Comparison of ENCODE assay signal across 8 cellular contexts in the genomic region with DNA sequence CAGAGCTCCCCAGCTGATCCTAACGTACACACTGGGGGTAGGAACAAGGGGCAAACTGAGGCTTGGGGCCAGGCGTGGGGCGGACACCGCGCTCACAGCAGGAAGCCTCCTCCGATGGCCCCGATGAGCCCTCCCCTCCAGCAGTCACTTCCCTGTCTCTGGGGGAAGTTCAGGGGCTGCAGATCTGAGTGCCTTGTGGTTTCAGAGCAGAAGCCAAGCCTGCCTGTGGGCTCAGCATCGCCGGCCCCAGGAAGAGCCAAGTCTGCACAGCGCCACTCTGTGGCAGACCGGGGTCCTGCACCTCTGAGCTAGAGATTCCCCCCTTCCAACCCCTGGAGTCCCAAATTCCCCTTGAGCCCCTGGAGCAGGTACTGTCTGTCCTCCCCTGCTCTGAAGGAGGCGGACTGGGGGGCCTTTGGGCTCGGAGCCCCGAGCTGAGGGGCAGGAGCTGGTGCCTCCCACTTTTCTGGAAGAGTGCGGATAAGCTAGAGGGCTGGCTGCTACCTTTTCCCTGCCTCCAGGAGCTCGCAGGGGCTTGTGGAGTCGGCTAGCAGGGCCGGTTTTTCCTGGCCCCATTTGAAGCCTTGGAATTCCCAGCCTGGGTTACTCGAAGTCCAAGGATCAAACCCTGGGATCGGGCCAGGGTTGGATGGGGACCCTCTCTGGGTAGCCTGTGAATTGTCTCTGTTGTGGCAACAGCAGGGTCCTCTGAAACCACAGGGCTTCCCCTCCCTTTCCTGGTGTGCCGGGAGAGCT. TPM values are rescaled to one million over a fixed set of nuclear protein-coding genes. Genes with fewer than 3 reads are reported as not detected.
DNase-seq lines count a peak whose midpoint lies in the region; ATAC-seq and TF ChIP-seq lines count a peak whose summit lies in the region.

No MANE protein-coding gene starts in this region.

- TF ChIP-seq POLR2A in transverse colon (IDR thresholded peaks at IDR 0.05), result no peak

- no peaks in the 10 kb centered on the region for H3K9me3 Mint-ChIP-seq in activated naive CD8-positive, alpha-beta T cell treated with anti-CD3 and anti-CD28 coated beads for 36 hours

- peaks cover 36% of the 10 kb centered on the region for H3K4me1 Mint-ChIP-seq in activated naive CD8-positive, alpha-beta T cell treated with anti-CD3 and anti-CD28 coated beads for 36 hours

- H3K4me1 ChIP-seq in HUES6 (ENCODE audit: control insufficient read depth, insufficient read depth, low read length), result peaks cover 35% of the 10 kb centered on the region
- peaks cover 29% of the 10 kb centered on the region for H3K4me1 ChIP-seq in cardiac muscle cell (ENCODE audit: low read depth)
- H3K4me1 ChIP-seq in transverse colon, result peaks cover 30 to 64% (median 54%) of the 10 kb centered on the region in 4 donors

- H3K27me3 Mint-ChIP-seq in activated naive CD8-positive, alpha-beta T cell treated with anti-CD3 and anti-CD28 coated beads for 36 hours, result no peaks in the 10 kb centered on the region

- in situ Hi-C loops in transverse colon (cut with MboI; ENCODE audit: low pct_ligation_motif_present in 1 of 4, low pct_unique_long_range_greater_than_20kb in 1 of 4, low sequenced_read_pairs in 3 of 4), result loop anchor here in 2 of 4 donors (25.0 kb wide), 1 partner anchor 179 kb away; no protein-coding TSS in a partner anchor

- no peaks in the 10 kb centered on the region for H3K9me3 ChIP-seq in HUES6 (ENCODE audit: control insufficient read depth, insufficient read depth, low read depth, low read length)
- no peaks in the 10 kb centered on the region for H3K9me3 ChIP-seq in cardiac muscle cell (ENCODE audit: low read depth)
- H3K9me3 ChIP-seq in transverse colon, result no peaks in the 10 kb centered on the region

- H3K27me3 ChIP-seq in HUES6 (ENCODE audit: control insufficient read depth, insufficient read depth, low read length) (no peaks in the 10 kb centered on the region), cardiac muscle cell (no peaks in the 10 kb centered on the region), transverse colon (no peaks in the 10 kb centered on the region)

- peak overlapping the region; percentile 74 for H3K4me3 Mint-ChIP-seq in activated naive CD8-positive, alpha-beta T cell treated with anti-CD3 and anti-CD28 coated beads for 36 hours

- WGBS in transverse colon (ENCODE audit: low coverage in 1 of 2), 2 donors, result 39% methylated on average over 20 of the region's 21 CpGs; no CpG with 5 or more reads in 1 of the 2 donors

- H3K36me3 Mint-ChIP-seq in activated naive CD8-positive, alpha-beta T cell treated with anti-CD3 and anti-CD28 coated beads for 36 hours, result peaks cover 2% of the 10 kb centered on the region

- intact Hi-C loops in posterior vena cava (cut with DNase I) (loop anchor here (1.0 to 10.0 kb wide), 3 partner anchors 40 to 501 kb away; partner anchors contain the start of gene CIBAR2 (in 1 of the 2)), transverse colon (cut with DNase I; ENCODE audit: low total_unique reads) (loop anchor here (2.0 to 10.0 kb wide), 4 partner anchors 103 to 489 kb away; no protein-coding TSS in a partner anchor)

- H3K4me3 ChIP-seq in HUES6 (ENCODE audit: low read depth, low read length) (peak overlapping the region; percentile 82), cardiac muscle cell (no peak overlapping the region), transverse colon (peak overlapping the region in 1 of 4 donors; percentile 62)

- H3K36me3 ChIP-seq in HUES6 (ENCODE audit: control insufficient read depth, insufficient read depth, low read length) (peaks cover 21% of the 10 kb centered on the region), cardiac muscle cell (no peaks in the 10 kb centered on the region), transverse colon (no peaks in the 10 kb centered on the region)

- H3K27ac ChIP-seq in HUES6 (ENCODE audit: low read depth, low read length), result no peak overlapping the region
- H3K27ac ChIP-seq in cardiac muscle cell, result peak overlapping the region; percentile 68
- H3K27ac ChIP-seq in transverse colon, result peak overlapping the region; percentile 89 to 98 (median 94)

- DNase-seq in Ammon's horn (ENCODE audit: low spot score) (peak; percentile 87), SKM-1 treated with dmso at 0.1 percent for 144 hours (lab: John Stamatoyannopoulos, UW; ENCODE audit: unreplicated experiment) (peak; percentile 95), cardiac muscle cell (ENCODE audit: low read depth in 1 of 2, low spot score in 1 of 2) (peak; percentile 85 to 87), posterior vena cava (ENCODE audit: low spot score) (peak; percentile 95), transverse colon (peak; percentile 83)
- peak; percentile 85 for DNase-seq in activated naive CD8-positive, alpha-beta T cell treated with anti-CD3 and anti-CD28 coated beads for 36 hours

- peak overlapping the region; percentile 74 for H3K27ac Mint-ChIP-seq in activated naive CD8-positive, alpha-beta T cell treated with anti-CD3 and anti-CD28 coated beads for 36 hours

- peak; percentile 37 for ATAC-seq in GM19035 (IDR thresholded peaks at IDR 0.05; ENCODE audit: unreplicated experiment)

- peak; percentile 96 for TF ChIP-seq CTCF in cardiac muscle cell (IDR thresholded peaks at IDR 0.05; ENCODE audit: low read depth, low read length)
- TF ChIP-seq CTCF in transverse colon (IDR thresholded peaks at IDR 0.05), result peak; percentile 77 to 92 (median 85)

- peak overlapping the region; percentile 30 for H3K9ac ChIP-seq in HUES6 (ENCODE audit: low read length)

- TF ChIP-seq EP300 in transverse colon (IDR thresholded peaks at IDR 0.05; ENCODE audit: low read depth), result no peak

RNA-seq across cellular contexts. Expression of gene GSE1, which starts 2.9 kb away (rescaled TPM):
- total RNA-seq in activated naive CD8-positive, alpha-beta T cell treated with anti-CD3 and anti-CD28 coated beads for 36 hours, result 10 to 100 TPM; 25.1 to 27.6 TPM
- total RNA-seq in cardiac muscle cell, result 89.4 and 174 TPM in 2 replicates
- 48.8 and 64.9 TPM in 2 replicates for polyA plus RNA-seq in cardiac muscle cell
- 10 to 100 TPM; 57.2 to 62.5 TPM for total RNA-seq in posterior vena cava
- total RNA-seq in transverse colon, result 100 to 1,000 TPM; 100 to 139 (median 120) TPM
